9 cellular contexts compared by ENCODE assay signal in the genomic region with DNA sequence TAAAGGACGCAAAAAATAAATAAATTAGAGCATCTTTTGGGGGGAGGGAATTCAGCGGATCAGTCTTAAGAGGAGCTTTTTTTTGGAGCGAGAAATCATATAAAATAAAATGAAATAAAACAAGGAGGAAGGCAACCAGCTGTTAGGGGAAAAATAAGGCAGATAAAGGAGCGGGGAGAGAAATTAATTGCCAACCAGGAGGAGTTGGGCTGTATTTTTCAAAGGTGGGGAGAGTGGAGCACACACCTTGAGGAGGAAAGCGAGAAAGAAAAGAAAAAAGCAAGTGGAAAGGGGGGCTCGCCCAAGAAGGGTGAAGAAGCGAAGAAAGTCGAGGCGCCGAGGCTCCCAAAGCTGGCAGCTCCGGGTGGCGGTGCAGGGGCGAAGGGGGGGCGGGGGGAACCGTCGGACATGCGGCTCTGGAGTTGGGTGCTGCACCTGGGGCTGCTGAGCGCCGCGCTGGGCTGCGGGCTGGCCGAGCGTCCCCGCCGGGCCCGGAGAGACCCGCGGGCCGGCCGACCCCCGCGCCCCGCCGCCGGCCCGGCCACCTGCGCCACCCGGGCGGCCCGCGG. TPM values are rescaled to one million over a fixed set of nuclear protein-coding genes. Genes with fewer than 3 reads are reported as not detected.
DNase-seq lines count a peak whose midpoint lies in the region; ATAC-seq and TF ChIP-seq lines count a peak whose summit lies in the region.
"Had no signal": no experiment of that assay in that cellular context is flagged by ENCODE, and none has a peak within 500 bp of the region (broad histone marks: within the 10 kb centered on the region; RNA-seq: fewer than 3 reads in every experiment).

A gene with protein sequence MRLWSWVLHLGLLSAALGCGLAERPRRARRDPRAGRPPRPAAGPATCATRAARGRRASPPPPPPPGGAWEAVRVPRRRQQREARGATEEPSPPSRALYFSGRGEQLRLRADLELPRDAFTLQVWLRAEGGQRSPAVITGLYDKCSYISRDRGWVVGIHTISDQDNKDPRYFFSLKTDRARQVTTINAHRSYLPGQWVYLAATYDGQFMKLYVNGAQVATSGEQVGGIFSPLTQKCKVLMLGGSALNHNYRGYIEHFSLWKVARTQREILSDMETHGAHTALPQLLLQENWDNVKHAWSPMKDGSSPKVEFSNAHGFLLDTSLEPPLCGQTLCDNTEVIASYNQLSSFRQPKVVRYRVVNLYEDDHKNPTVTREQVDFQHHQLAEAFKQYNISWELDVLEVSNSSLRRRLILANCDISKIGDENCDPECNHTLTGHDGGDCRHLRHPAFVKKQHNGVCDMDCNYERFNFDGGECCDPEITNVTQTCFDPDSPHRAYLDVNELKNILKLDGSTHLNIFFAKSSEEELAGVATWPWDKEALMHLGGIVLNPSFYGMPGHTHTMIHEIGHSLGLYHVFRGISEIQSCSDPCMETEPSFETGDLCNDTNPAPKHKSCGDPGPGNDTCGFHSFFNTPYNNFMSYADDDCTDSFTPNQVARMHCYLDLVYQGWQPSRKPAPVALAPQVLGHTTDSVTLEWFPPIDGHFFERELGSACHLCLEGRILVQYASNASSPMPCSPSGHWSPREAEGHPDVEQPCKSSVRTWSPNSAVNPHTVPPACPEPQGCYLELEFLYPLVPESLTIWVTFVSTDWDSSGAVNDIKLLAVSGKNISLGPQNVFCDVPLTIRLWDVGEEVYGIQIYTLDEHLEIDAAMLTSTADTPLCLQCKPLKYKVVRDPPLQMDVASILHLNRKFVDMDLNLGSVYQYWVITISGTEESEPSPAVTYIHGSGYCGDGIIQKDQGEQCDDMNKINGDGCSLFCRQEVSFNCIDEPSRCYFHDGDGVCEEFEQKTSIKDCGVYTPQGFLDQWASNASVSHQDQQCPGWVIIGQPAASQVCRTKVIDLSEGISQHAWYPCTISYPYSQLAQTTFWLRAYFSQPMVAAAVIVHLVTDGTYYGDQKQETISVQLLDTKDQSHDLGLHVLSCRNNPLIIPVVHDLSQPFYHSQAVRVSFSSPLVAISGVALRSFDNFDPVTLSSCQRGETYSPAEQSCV (N-terminal part only) (plus strand): TSS at position 27 of the 569 bp plus-strand sequence. CDS start 382 bp downstream, at position 409.

- H2AFZ ChIP-seq in neuronal stem cell (ENCODE audit: low read length) = peak within 1 kb of the TSS; percentile 94

- no peak within 1 kb of the TSS for H2BK15ac ChIP-seq in neuronal stem cell (ENCODE audit: low read length)

- H3K4ac ChIP-seq in neuronal stem cell (ENCODE audit: low read length) = no peak within 1 kb of the TSS

- H3K36me3 ChIP-seq in RWPE2 (ENCODE audit: low read depth) (no peaks in the 10 kb centered on the region), neuronal stem cell (replicated peaks in 1 of 2; ENCODE audit: control insufficient read depth in 2 of 2, insufficient read depth in 2 of 2, low read length in 2 of 2) (peaks cover 0 to 7% of the 10 kb centered on the region in 2 donors)

- peaks cover 12% of the 10 kb centered on the region for H3K27me3 ChIP-seq in RWPE2 (ENCODE audit: insufficient read depth, poor library complexity, severe bottlenecking)
- peaks cover 0 to 30% (median 10%) of the 10 kb centered on the region in 3 experiments for H3K27me3 ChIP-seq in neuronal stem cell (ENCODE audit: control insufficient read depth in 3 of 3, insufficient read depth in 3 of 3, low read depth in 1 of 3, low read length in 3 of 3)

- ATAC-seq in RWPE2 (ENCODE audit: low read depth) (no peak), GM21825 (IDR thresholded peaks at IDR 0.05; ENCODE audit: unreplicated experiment) (no peak), GM21619 (IDR thresholded peaks at IDR 0.05; ENCODE audit: unreplicated experiment) (no peak)

- H3K14ac ChIP-seq in neuronal stem cell (ENCODE audit: low read length) = peak within 1 kb of the TSS; percentile 49

- no peak within 1 kb of the TSS for H2AK5ac ChIP-seq in neuronal stem cell (ENCODE audit: low read depth, low read length)

- no peaks in the 10 kb centered on the region for H3K79me1 ChIP-seq in neuronal stem cell (ENCODE audit: low read depth, low read length)

- no CpG with 5 or more reads among the region's 41 CpGs for whole genome bisulfite sequencing in neuronal stem cell (ENCODE audit: extremely low coverage in 2 of 2, insufficient read length in 2 of 2, insufficient replicate concordance in 1 of 2), 2 donors

- H3K4me1 ChIP-seq in RWPE2 (ENCODE audit: insufficient read depth, poor library complexity, severe bottlenecking) (peaks cover 20% of the 10 kb centered on the region), neuronal stem cell (ENCODE audit: control insufficient read depth in 2 of 2, insufficient read depth in 1 of 2, low read depth in 1 of 2, low read length in 2 of 2) (peaks cover 24 to 28% of the 10 kb centered on the region in 2 donors)

- H3K18ac ChIP-seq in neuronal stem cell (ENCODE audit: low read length) = peak within 1 kb of the TSS; percentile 84

- H3K4me3 ChIP-seq in AG09309 (ENCODE audit: control insufficient read depth, low read depth, low read length) = peak within 1 kb of the TSS; percentile 67
- H3K4me3 ChIP-seq in RWPE2 (ENCODE audit: severe bottlenecking) = peak within 1 kb of the TSS; percentile 38
- H3K4me3 ChIP-seq in foreskin fibroblast (ENCODE audit: low read depth in 1 of 2, low read length in 2 of 2) = peak within 1 kb of the TSS; percentile 80 to 83
- peak within 1 kb of the TSS; percentile 67 to 77 for H3K4me3 ChIP-seq in neuronal stem cell (ENCODE audit: low read length in 2 of 2)

- H3K27ac ChIP-seq in RWPE2 (ENCODE audit: poor library complexity, severe bottlenecking) (peak within 1 kb of the TSS; percentile 49), neuronal stem cell (replicated peaks; ENCODE audit: low read length) (no peak within 1 kb of the TSS)

- DNase-seq in AG09309 (ENCODE audit: low read depth) (no peak), RWPE2 (ENCODE audit: low spot score) (no peak), foreskin fibroblast (peak in 1 of 2 donors; percentile 46), neuronal stem cell (ENCODE audit: low spot score) (no peak), NOMO-1 treated with dmso at 0.1 percent for 144 hours (lab: John Stamatoyannopoulos, UW; ENCODE audit: unreplicated experiment) (no peak), T-helper 9 cell (no peak)
- DNase-seq: NCI-H1694 had no signal

- peak within 1 kb of the TSS; percentile 97 for H3K4me2 ChIP-seq in neuronal stem cell (ENCODE audit: insufficient read depth, low read length, poor library complexity, severe bottlenecking)

- peak within 1 kb of the TSS; percentile 34 for H3K23ac ChIP-seq in neuronal stem cell (ENCODE audit: low read depth, low read length, poor library complexity)

- H3K9me3 ChIP-seq in RWPE2 (ENCODE audit: severe bottlenecking) (no peaks in the 10 kb centered on the region), neuronal stem cell (replicated peaks in 1 of 2; ENCODE audit: control insufficient read depth in 2 of 2, insufficient read depth in 1 of 2, low read depth in 1 of 2, low read length in 2 of 2) (no peaks in the 10 kb centered on the region)

- no peak within 1 kb of the TSS for H2BK5ac ChIP-seq in neuronal stem cell (ENCODE audit: low read length)

- no peak within 1 kb of the TSS for H2BK120ac ChIP-seq in neuronal stem cell (ENCODE audit: low read depth, low read length)

- no peak within 1 kb of the TSS for H4K8ac ChIP-seq in neuronal stem cell (ENCODE audit: low read depth, low read length)

- TF ChIP-seq CTCF in AG09309 (IDR thresholded peaks at IDR 0.05; ENCODE audit: control insufficient read depth, insufficient read depth, low read depth, low read length, missing control alignments) (no peak), RWPE2 (IDR thresholded peaks at IDR 0.05; ENCODE audit: poor library complexity, severe bottlenecking) (no peak), foreskin fibroblast (IDR thresholded peaks at IDR 0.05; ENCODE audit: low read depth, low read length) (no peak)

- H3K9ac ChIP-seq in neuronal stem cell (ENCODE audit: low read depth, low read length, poor library complexity) = peak within 1 kb of the TSS; percentile 82

- H2BK12ac ChIP-seq in neuronal stem cell (ENCODE audit: low read length) = no peak within 1 kb of the TSS

- no peak within 1 kb of the TSS for H4K91ac ChIP-seq in neuronal stem cell (ENCODE audit: low read depth, low read length, poor library complexity)

RNA-seq across cellular contexts. Expression of the gene that starts here (rescaled TPM):
- 0.35 TPM for polyA plus RNA-seq in neuronal stem cell (2013, experiment 1 of 2)
- polyA plus RNA-seq in neuronal stem cell (2013, experiment 2 of 2) = 0.37 TPM
